8 cellular contexts compared by ENCODE assay signal in genomic region chr19:10625762-10626138, GRCh38. TPM values are rescaled to one million over a fixed set of nuclear protein-coding genes. Genes with fewer than 3 reads are reported as not detected.
DNase-seq lines count a peak whose midpoint lies in the region; ATAC-seq and TF ChIP-seq lines count a peak whose summit lies in the region.

No MANE protein-coding gene starts in this region.

- H3K4me3 ChIP-seq in LNCaP clone FGC (ENCODE audit: low read depth, low read length) (peak overlapping the region; percentile 91), colonic mucosa (peak overlapping the region; percentile 69), liver (ENCODE audit: low read depth in 1 of 3, low read length in 3 of 3) (peak overlapping the region in 2 of 3 donors; percentile 24 to 50), subcutaneous abdominal adipose tissue (ENCODE audit: low read depth in 1 of 5, low read length in 5 of 5) (peak overlapping the region in 4 of 5 donors; percentile 51 to 68 (median 63))

- no peak for TF ChIP-seq RAD21 in liver (IDR thresholded peaks at IDR 0.05)

- TF ChIP-seq CTCF in LNCaP clone FGC (IDR thresholded peaks at IDR 0.05; ENCODE audit: control insufficient read depth, extremely low read depth, insufficient read depth) (no peak), colonic mucosa (IDR thresholded peaks at IDR 0.05) (no peak), liver (IDR thresholded peaks at IDR 0.05; ENCODE audit: low read depth, low read length, missing input control) (no peak)

- H3K27ac ChIP-seq in colonic mucosa (peak overlapping the region; percentile 82), liver (ENCODE audit: low read depth in 1 of 2, low read length in 2 of 2) (peak overlapping the region in 1 of 2 donors; percentile 35), subcutaneous abdominal adipose tissue (ENCODE audit: low read depth, low read length) (no peak overlapping the region)

- intact Hi-C loops in colonic mucosa (cut with DNase I) = no loop called here

- no peaks in the 10 kb centered on the region for H3K36me3 ChIP-seq in colonic mucosa
- peaks cover 0 to 5% (median under 1%) of the 10 kb centered on the region in 4 donors for H3K36me3 ChIP-seq in liver (ENCODE audit: control insufficient read depth in 4 of 4, insufficient read depth in 3 of 4, low read depth in 1 of 4, low read length in 3 of 4)
- peaks cover 0 to 29% (median 18%) of the 10 kb centered on the region in 5 donors for H3K36me3 ChIP-seq in subcutaneous abdominal adipose tissue (ENCODE audit: control insufficient read depth in 5 of 5, insufficient read depth in 5 of 5, low read length in 5 of 5)

- H3K27me3 ChIP-seq in colonic mucosa = no peaks in the 10 kb centered on the region
- H3K27me3 ChIP-seq in liver (ENCODE audit: control insufficient read depth in 4 of 4, insufficient read depth in 4 of 4, low read length in 3 of 4) = no peaks in the 10 kb centered on the region
- no peaks in the 10 kb centered on the region for H3K27me3 ChIP-seq in subcutaneous abdominal adipose tissue (ENCODE audit: control insufficient read depth in 5 of 5, insufficient read depth in 4 of 5, low read length in 5 of 5)

- no peak for ATAC-seq in stimulated activated naive CD8-positive, alpha-beta T cell treated with anti-CD3 and anti-CD28 coated beads, Interleukin-15, Interleukin-2, amounts not matched to agents 100 U/mL and 50 U/mL, for 24 hours
- ATAC-seq in GM18867 (IDR thresholded peaks at IDR 0.05; ENCODE audit: unreplicated experiment) = no peak

- H3K9ac ChIP-seq in colonic mucosa (ENCODE audit: low read depth in 2 of 2, low read length in 2 of 2) = peak overlapping the region; percentile 75 to 93
- no peak overlapping the region for H3K9ac ChIP-seq in liver (ENCODE audit: low read depth in 1 of 2, low read length in 2 of 2)
- H3K9ac ChIP-seq in subcutaneous abdominal adipose tissue (ENCODE audit: low read length in 5 of 5) = peak overlapping the region in 4 of 5 donors; percentile 56 to 77 (median 62)

- DNase-seq in LNCaP clone FGC (ENCODE audit: low read depth) (no peak), colonic mucosa (peak; percentile 55), NCI-H1092 (lab: John Stamatoyannopoulos, UW) (no peak), EL (no peak)
- DNase-seq in stimulated activated naive CD8-positive, alpha-beta T cell treated with anti-CD3 and anti-CD28 coated beads, Interleukin-15, Interleukin-2, amounts not matched to agents 100 U/mL and 50 U/mL, for 24 hours = no peak

- H3K4me1 ChIP-seq in colonic mucosa (peaks cover 10% of the 10 kb centered on the region), liver (ENCODE audit: control insufficient read depth in 4 of 4, insufficient read depth in 4 of 4, low read length in 3 of 4) (peaks cover 0 to 9% (median 6%) of the 10 kb centered on the region in 4 donors), subcutaneous abdominal adipose tissue (ENCODE audit: control insufficient read depth in 5 of 5, insufficient read depth in 5 of 5, low read length in 5 of 5) (peaks cover 5 to 21% (median 15%) of the 10 kb centered on the region in 5 donors)

- 36% methylated on average over 10 of the region's 10 CpGs for WGBS in liver

- H3K9me3 ChIP-seq in colonic mucosa (no peaks in the 10 kb centered on the region), liver (ENCODE audit: control insufficient read depth in 4 of 4, low read length in 3 of 4) (no peaks in the 10 kb centered on the region), subcutaneous abdominal adipose tissue (ENCODE audit: control insufficient read depth in 5 of 5, low read length in 5 of 5) (no peaks in the 10 kb centered on the region)

TF ChIP-seq in liver, 16 proteins besides CTCF, POLR2A, EP300 and RAD21:
- no peak for TF ChIP-seq EGR1 (IDR thresholded peaks at IDR 0.05; ENCODE audit: low read depth in 2 of 2)

RNA-seq across cellular contexts. Expression of gene SLC44A2, which starts 0.4 kb away (rescaled TPM):
- total RNA-seq in colonic mucosa (100 to 1,000 TPM in 1 of 2 donors, 10 to 100 TPM in 1; 87.1 to 137 TPM), liver (10 to 100 TPM; 13.0 to 21.6 TPM)
- 10 to 100 TPM; 12.0 to 13.9 TPM for polyA plus RNA-seq in liver

RNA-seq across cellular contexts. Expression of gene ILF3, which starts 28.4 kb away (rescaled TPM):
- total RNA-seq in colonic mucosa (100 to 1,000 TPM; 143 to 271 TPM), liver (10 to 100 TPM; 53.8 to 85.1 TPM)
- polyA plus RNA-seq in liver = 10 to 100 TPM; 31.7 to 32.0 TPM

RNA-seq across cellular contexts. Expression of gene AP1M2, which starts 38.6 kb away (rescaled TPM):
- total RNA-seq in colonic mucosa (100 to 1,000 TPM; 149 to 172 TPM), liver (1 to 10 TPM in 1 of 2 donors, under 1 TPM in 1; 0.42 to 1.3 TPM)
- under 1 TPM; 0.57 to 0.83 TPM for polyA plus RNA-seq in liver

RNA-seq across cellular contexts. Expression of gene CDKN2D, which starts 57.0 kb away (rescaled TPM):
- total RNA-seq in colonic mucosa = 10 to 100 TPM; 11.1 to 13.4 TPM
- 10 to 100 TPM in 1 of 2 donors, 1 to 10 TPM in 1; 2.7 to 86.4 TPM for total RNA-seq in liver
- 1 to 10 TPM; 1.6 to 4.4 TPM for polyA plus RNA-seq in liver

RNA-seq across cellular contexts. Expression of gene KRI1, which starts 59.9 kb away (rescaled TPM):
- 10 to 100 TPM; 11.0 to 27.2 TPM for total RNA-seq in colonic mucosa
- total RNA-seq in liver = 10 to 100 TPM in 1 of 2 donors, 1 to 10 TPM in 1; 7.0 to 14.1 TPM
- polyA plus RNA-seq in liver = 1 to 10 TPM; 4.6 to 7.1 TPM

Comparison
In these comparisons a context has a peak if more than half of its experiments do, and no peak if none do; other contexts are left out.
1. H3K4me3 ChIP-seq: peak in every context shown above with its lines; median percentile 91 in LNCaP clone FGC; 69 in colonic mucosa; 63 in subcutaneous abdominal adipose tissue; 37 in liver.
2. H3K9ac ChIP-seq: peak in colonic mucosa (2 of 2) and subcutaneous abdominal adipose tissue (4 of 5); none in liver (0 of 2).
3. RNA of gene AP1M2, which starts 38.6 kb away (total RNA-seq): 149 to 172 TPM in colonic mucosa; 0.42 to 1.3 TPM in liver; every median in the first group is over 10 times any median in the second.